17 cellular contexts compared by ENCODE assay signal in the genomic region with DNA sequence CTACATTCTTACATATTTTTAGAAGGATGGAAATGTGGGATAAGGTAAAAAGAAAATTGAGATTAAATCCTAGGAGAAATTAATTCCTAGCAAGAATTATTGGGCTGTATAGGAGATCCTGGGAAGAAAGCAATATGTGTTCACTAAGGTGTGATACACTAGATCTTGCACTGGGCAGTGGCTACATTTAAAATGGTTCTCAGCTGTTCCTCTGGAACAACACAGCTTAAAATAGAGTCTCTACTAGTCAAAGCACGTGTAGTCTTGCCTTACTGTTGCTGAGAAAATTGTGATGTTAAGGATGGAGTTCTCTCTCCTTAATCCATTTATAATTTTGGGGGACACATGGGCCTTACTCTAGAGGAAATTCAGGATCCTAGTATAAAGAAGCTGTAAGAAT.
"Had no signal": no experiment of that assay in that cellular context is flagged by ENCODE, and none has a peak within 500 bp of the region (broad histone marks: within the 10 kb centered on the region; RNA-seq: fewer than 3 reads in every experiment).

No MANE protein-coding gene starts in this region.

- H3K9ac ChIP-seq: SK-N-SH had no signal

- DNase-seq: KBM-7, MV-4-11, NCI-H1048, NCI-H1105, NCI-H1417, NCI-H146, NCI-H1694 treated with DMSO at 0.1 percent for 48 hours, NCI-H1930, NCI-H2081, NCI-H2107, NCI-H2227 treated with DMSO at 0.1 percent for 48 hours, NCI-H524, NCI-H526 treated with DMSO at 0.1 percent for 48 hours, NCI-H774, RPMI8226, SHP77, SK-N-SH had no signal

- H3K9me3 ChIP-seq: SK-N-SH had no signal

- H3K4me2 ChIP-seq: SK-N-SH had no signal
